ENCODE assay signal across 18 cellular contexts in the genomic region with DNA sequence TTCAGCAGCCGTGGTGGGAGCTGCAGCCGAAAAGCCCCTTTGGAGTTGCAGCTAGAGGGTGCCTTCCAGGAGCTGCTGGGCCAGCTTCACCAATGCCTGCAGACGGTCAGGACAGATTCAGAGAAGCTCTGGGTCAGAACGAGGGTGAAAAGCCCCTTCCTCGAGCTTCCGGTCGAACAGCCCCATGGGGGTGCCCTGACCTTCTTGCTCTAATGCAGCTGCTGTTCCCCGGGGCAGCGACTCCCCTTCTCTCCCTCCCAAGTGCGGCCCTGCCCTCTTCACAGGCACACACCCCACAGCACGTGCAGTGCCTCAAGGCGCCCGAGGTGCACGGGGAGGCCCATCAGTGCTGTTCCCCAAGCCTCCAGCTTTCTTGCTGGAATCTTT. TPM values are rescaled to one million over a fixed set of nuclear protein-coding genes. Genes with fewer than 3 reads are reported as not detected.
DNase-seq lines count a peak whose midpoint lies in the region; ATAC-seq and TF ChIP-seq lines count a peak whose summit lies in the region.
"Had no signal": no experiment of that assay in that cellular context is flagged by ENCODE, and none has a peak within 500 bp of the region (broad histone marks: within the 10 kb centered on the region; RNA-seq: fewer than 3 reads in every experiment).

No MANE protein-coding gene starts in this region.

- H3K27ac ChIP-seq in HUES6 (ENCODE audit: low read depth, low read length) (no peak overlapping the region), osteoblast (ENCODE audit: low read depth, low read length) (no peak overlapping the region)
- H3K27ac ChIP-seq: left lung had no signal

- no peak overlapping the region for H3K4me3 Mint-ChIP-seq in activated CD8-positive, alpha-beta memory T cell treated with anti-CD3 and anti-CD28 coated beads, Interleukin-2, amount 10 ng/mL, durations not matched to agents 7 days and 5 days
- H3K4me3 Mint-ChIP-seq in chondrocyte (ENCODE audit: unreplicated experiment) = no peak overlapping the region
- H3K4me3 Mint-ChIP-seq: brain; T-helper 1 cell treated with Interleukin-12 subunit alpha and Interleukin-12 subunit beta and Interleukin-4 antibody, amounts not matched to agents 30 μg/mL and 1 μg/mL, for 36 hours had no signal

- no peak overlapping the region for H3K4me3 ChIP-seq in HUES6 (ENCODE audit: low read depth, low read length)
- H3K4me3 ChIP-seq in osteoblast (ENCODE audit: insufficient read depth, low read length) = no peak overlapping the region
- H3K4me3 ChIP-seq: left lung, testis had no signal

- peaks cover 12% of the 10 kb centered on the region for H3K27me3 Mint-ChIP-seq in activated CD8-positive, alpha-beta memory T cell treated with anti-CD3 and anti-CD28 coated beads, Interleukin-2, amount 10 ng/mL, durations not matched to agents 7 days and 5 days
- H3K27me3 Mint-ChIP-seq in chondrocyte (ENCODE audit: low read depth) = no peaks in the 10 kb centered on the region
- H3K27me3 Mint-ChIP-seq: brain had no signal

- H3K4me1 Mint-ChIP-seq in activated CD8-positive, alpha-beta memory T cell treated with anti-CD3 and anti-CD28 coated beads, Interleukin-2, amount 10 ng/mL, durations not matched to agents 7 days and 5 days = peaks cover 68% of the 10 kb centered on the region
- peaks cover 13% of the 10 kb centered on the region for H3K4me1 Mint-ChIP-seq in chondrocyte (ENCODE audit: low read depth)

- H3K9me3 ChIP-seq in HUES6 (ENCODE audit: control insufficient read depth, insufficient read depth, low read depth, low read length) (peaks cover 12% of the 10 kb centered on the region), osteoblast (ENCODE audit: low read depth, low read length) (no peaks in the 10 kb centered on the region)
- H3K9me3 ChIP-seq: left lung, testis had no signal

- no peaks in the 10 kb centered on the region for H3K27me3 ChIP-seq in HUES6 (ENCODE audit: control insufficient read depth, insufficient read depth, low read length)
- no peaks in the 10 kb centered on the region for H3K27me3 ChIP-seq in osteoblast (ENCODE audit: insufficient read depth, low read length)
- H3K27me3 ChIP-seq: left lung, testis had no signal

- H2AFZ ChIP-seq in osteoblast (ENCODE audit: low read length) = no peak overlapping the region

- peak overlapping the region; percentile 78 for H3K27ac Mint-ChIP-seq in activated CD8-positive, alpha-beta memory T cell treated with anti-CD3 and anti-CD28 coated beads, Interleukin-2, amount 10 ng/mL, durations not matched to agents 7 days and 5 days
- H3K27ac Mint-ChIP-seq in chondrocyte (ENCODE audit: unreplicated experiment) = no peak overlapping the region

- H3K4me1 ChIP-seq in HUES6 (ENCODE audit: control insufficient read depth, insufficient read depth, low read length) = peaks cover 26% of the 10 kb centered on the region
- H3K4me1 ChIP-seq in osteoblast (ENCODE audit: insufficient read depth, low read length) = peaks cover 8% of the 10 kb centered on the region

- H4K20me1 ChIP-seq in osteoblast (ENCODE audit: insufficient read depth, low read length) = no peaks in the 10 kb centered on the region

- peaks cover 2% of the 10 kb centered on the region for H3K36me3 Mint-ChIP-seq in activated CD8-positive, alpha-beta memory T cell treated with anti-CD3 and anti-CD28 coated beads, Interleukin-2, amount 10 ng/mL, durations not matched to agents 7 days and 5 days
- H3K36me3 Mint-ChIP-seq in chondrocyte (ENCODE audit: low read depth) = no peaks in the 10 kb centered on the region
- H3K36me3 Mint-ChIP-seq: brain had no signal

- H3K36me3 ChIP-seq in HUES6 (ENCODE audit: control insufficient read depth, insufficient read depth, low read length) (0 out of 2 replicates have a peak, but pooled peaks cover 5% of the 10 kb centered on the region), osteoblast (ENCODE audit: insufficient read depth, low read length) (no peaks in the 10 kb centered on the region)
- H3K36me3 ChIP-seq: left lung had no signal

- DNase-seq in activated CD8-positive, alpha-beta memory T cell treated with anti-CD3 and anti-CD28 coated beads, Interleukin-2, amount 10 ng/mL, durations not matched to agents 7 days and 5 days = no peak
- DNase-seq in activated CD8-positive, alpha-beta memory T cell treated with anti-CD3 and anti-CD28 coated beads, Interleukin-2, amount 50 U/mL, for 4 hours = no peak
- peak; percentile 78 for DNase-seq in chondrocyte (ENCODE audit: low spot score)
- DNase-seq in osteoblast (ENCODE audit: insufficient read length, low spot score, missing footprints) = peak; percentile 62
- no peak for DNase-seq in NCI-H526 treated with DMSO at 0.1 percent for 48 hours (lab: John Stamatoyannopoulos, UW)
- DNase-seq in stimulated activated CD4-positive, alpha-beta T cell treated with anti-CD3 and anti-CD28 coated beads, Interleukin-4, amount 100 ng/mL, for 1 hour = no peak
- DNase-seq: ACHN, Caco-2, NCI-H1930, NCI-H526, testis had no signal

- CTCF ChIA-PET in activated CD8-positive, alpha-beta memory T cell treated with anti-CD3 and anti-CD28 coated beads, Interleukin-2, amount 10 ng/mL, durations not matched to agents 7 days and 5 days (lab: Charles Lee) = interaction anchor here (0.9 to 2.4 kb wide), 8 partner anchors 9 to 123 kb away, joined by 3 to 9 read pairs (median 4); partner anchors contain the start of genes BET1L and RIC8A

- H3K9ac ChIP-seq in HUES6 (ENCODE audit: low read length) = peak overlapping the region; percentile 11

- ATAC-seq in activated CD8-positive, alpha-beta memory T cell treated with anti-CD3 and anti-CD28 coated beads, Interleukin-2, amount 10 ng/mL, durations not matched to agents 7 days and 5 days = no peak
- no peak for ATAC-seq in HG02884 (IDR thresholded peaks at IDR 0.05; ENCODE audit: unreplicated experiment)
- ATAC-seq: left lung had no signal

- no peaks in the 10 kb centered on the region for H3K79me2 ChIP-seq in osteoblast (ENCODE audit: insufficient read depth, low read length)

- no peaks in the 10 kb centered on the region for H3K9me3 Mint-ChIP-seq in activated CD8-positive, alpha-beta memory T cell treated with anti-CD3 and anti-CD28 coated beads, Interleukin-2, amount 10 ng/mL, durations not matched to agents 7 days and 5 days (ENCODE audit: low read depth)
- no peaks in the 10 kb centered on the region for H3K9me3 Mint-ChIP-seq in chondrocyte (ENCODE audit: low read depth)

- H3K4me2 ChIP-seq in osteoblast (ENCODE audit: insufficient read depth, low read length) = no peak overlapping the region

- TF ChIP-seq CTCF in chondrocyte (IDR thresholded peaks at IDR 0.05) (no peak), osteoblast (IDR thresholded peaks at IDR 0.05; ENCODE audit: extremely low read depth, low read depth, low read length) (no peak)

RNA-seq across cellular contexts. Expression of gene IFITM3, which starts 9.6 kb away (rescaled TPM):
- total RNA-seq in activated CD8-positive, alpha-beta memory T cell treated with anti-CD3 and anti-CD28 coated beads, Interleukin-2, amount 10 ng/mL, durations not matched to agents 7 days and 5 days = 100 to 1,000 TPM in 1 of 2 experiments, 10 to 100 TPM in 1; 53.7 to 166 TPM
- total RNA-seq in chondrocyte = 377 to 394 TPM (median 392 TPM) in 3 replicates
- 98.4 and 116 TPM in 2 replicates for total RNA-seq in osteoblast

RNA-seq across cellular contexts. Expression of gene IFITM1, which starts 16.5 kb away (rescaled TPM):
- 100 to 1,000 TPM; 459 to 909 TPM for total RNA-seq in activated CD8-positive, alpha-beta memory T cell treated with anti-CD3 and anti-CD28 coated beads, Interleukin-2, amount 10 ng/mL, durations not matched to agents 7 days and 5 days
- 1.0 to 3.3 TPM (median 1.6 TPM) in 3 replicates for total RNA-seq in chondrocyte
- total RNA-seq in osteoblast = 48.6 and 64.4 TPM in 2 replicates

RNA-seq across cellular contexts. Expression of gene IFITM2, which starts 22.7 kb away (rescaled TPM):
- total RNA-seq in activated CD8-positive, alpha-beta memory T cell treated with anti-CD3 and anti-CD28 coated beads, Interleukin-2, amount 10 ng/mL, durations not matched to agents 7 days and 5 days = 1,000 to 10,000 TPM in 1 of 2 experiments, 100 to 1,000 TPM in 1; 646 to 1,401 TPM
- total RNA-seq in chondrocyte = 100 to 109 TPM (median 107 TPM) in 3 replicates
- total RNA-seq in osteoblast = 54.5 and 105 TPM in 2 replicates

RNA-seq across cellular contexts. Expression of gene IFITM5, which starts 31.0 kb away (rescaled TPM):
- total RNA-seq in activated CD8-positive, alpha-beta memory T cell treated with anti-CD3 and anti-CD28 coated beads, Interleukin-2, amount 10 ng/mL, durations not matched to agents 7 days and 5 days = not detected
- total RNA-seq in chondrocyte (not detected in 3 replicates), osteoblast (not detected in 2 replicates)
- total RNA-seq: Caco-2, G401, left lung, pulmonary artery endothelial cell, testis had no signal

RNA-seq across cellular contexts. Expression of gene B4GALNT4, which starts 39.0 kb away (rescaled TPM):
- total RNA-seq in activated CD8-positive, alpha-beta memory T cell treated with anti-CD3 and anti-CD28 coated beads, Interleukin-2, amount 10 ng/mL, durations not matched to agents 7 days and 5 days = under 1 TPM in 1 of 2 experiments, not detected in 1; 0.32 TPM
- total RNA-seq in chondrocyte (37.0 to 39.1 TPM (median 37.2 TPM) in 3 replicates), osteoblast (0.88 and 2.2 TPM in 2 replicates)

Comparison
In these comparisons a context has a peak if more than half of its experiments do, and no peak if none do; other contexts are left out.
1. DNase-seq: peak in chondrocyte (single experiment) and osteoblast (single experiment); none in activated CD8-positive, alpha-beta memory T cell treated with anti-CD3 and anti-CD28 coated beads, Interleukin-2, amount 10 ng/mL, durations not matched to agents 7 days and 5 days (single experiment), activated CD8-positive, alpha-beta memory T cell treated with anti-CD3 and anti-CD28 coated beads, Interleukin-2, amount 50 U/mL, for 4 hours (single experiment), NCI-H526 treated with DMSO at 0.1 percent for 48 hours (single experiment) and stimulated activated CD4-positive, alpha-beta T cell treated with anti-CD3 and anti-CD28 coated beads, Interleukin-4, amount 100 ng/mL, for 1 hour (single experiment).
2. RNA of gene IFITM1, which starts 16.5 kb away (total RNA-seq): 459 to 909 TPM in activated CD8-positive, alpha-beta memory T cell treated with anti-CD3 and anti-CD28 coated beads, Interleukin-2, amount 10 ng/mL, durations not matched to agents 7 days and 5 days and 48.6 to 64.4 TPM in osteoblast; 1.0 to 3.3 TPM in chondrocyte; every median in the first group is over 10 times any median in the second.